Comparison of ENCODE assay signal across 8 cellular contexts in the genomic region with DNA sequence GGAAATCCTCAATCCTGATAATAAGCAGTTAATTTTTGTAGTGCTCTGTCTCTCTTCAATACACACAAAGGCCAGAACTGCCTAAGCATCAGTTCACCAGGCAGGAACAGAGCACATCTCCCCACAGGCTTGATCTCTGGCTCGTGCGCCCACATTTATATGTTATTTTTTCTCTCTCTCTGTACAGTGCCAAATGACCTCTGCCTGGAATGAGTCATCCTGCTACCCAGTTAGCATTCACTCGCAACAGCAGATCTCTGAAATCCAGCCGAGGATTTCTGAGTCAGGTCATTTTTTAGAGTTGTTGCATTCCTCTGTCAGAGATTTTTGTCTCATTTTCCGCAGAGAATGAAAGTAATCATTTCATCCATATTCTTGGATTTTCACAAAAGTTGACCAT.
DNase-seq lines count a peak whose midpoint lies in the region; ATAC-seq and TF ChIP-seq lines count a peak whose summit lies in the region.

No MANE protein-coding gene starts in this region.

- peak overlapping the region; percentile 21 for H3K27ac ChIP-seq in RWPE2 (ENCODE audit: poor library complexity, severe bottlenecking)
- H3K27ac ChIP-seq in ovary: peak overlapping the region in 1 of 2 donors; percentile 70

- intact Hi-C loops in ovary (cut with DNase I): loop anchor here in 2 of 4 donors (10.0 kb wide), 1 partner anchor 106 kb away; a partner anchor contains a TSS

- TF ChIP-seq CTCF in RWPE2 (IDR thresholded peaks at IDR 0.05; ENCODE audit: poor library complexity, severe bottlenecking) (no peak), ovary (IDR thresholded peaks at IDR 0.05) (no peak)

- no peaks in the 10 kb centered on the region for H3K9me3 Mint-ChIP-seq in activated T-helper 17 cell treated with anti-CD3 and anti-CD28 coated beads, Interleukin-2, amount 50 U/mL, for 72 hours

- no peak for TF ChIP-seq EP300 in ovary (IDR thresholded peaks at IDR 0.05)

- H3K4me3 Mint-ChIP-seq in activated T-helper 17 cell treated with anti-CD3 and anti-CD28 coated beads, Interleukin-2, amount 50 U/mL, for 72 hours: no peak overlapping the region

- WGBS in ovary, 3 donors: 1 to 7% (median 5%) methylated on average over 5 of the region's 5 CpGs

- no peaks in the 10 kb centered on the region for H3K27me3 ChIP-seq in RWPE2 (ENCODE audit: insufficient read depth, poor library complexity, severe bottlenecking)
- no peaks in the 10 kb centered on the region for H3K27me3 ChIP-seq in ovary

- DNase-seq in COLO829 (ENCODE audit: low spot score) (peak; percentile 76), RWPE2 (ENCODE audit: low spot score) (peak; percentile 47), fibroblast of the conjunctiva (ENCODE audit: low read depth) (peak; percentile 96), ovary (peak; percentile 71 to 86 (median 80))
- no peak for DNase-seq in stimulated activated CD4-positive, alpha-beta T cell treated with anti-CD3 and anti-CD28 coated beads, Interleukin-2, amount 100 ng/mL, for 48 hours
- DNase-seq in NK-92 treated with Interleukin-12 subunit alpha and Interleukin-12 subunit beta, amount 100 ng/mL, for 24 hours (lab: John Stamatoyannopoulos, UW): no peak
- no peak for DNase-seq in activated naive CD4-positive, alpha-beta T cell treated with Interleukin-2 at 50 U/mL for 16 hours

- no peaks in the 10 kb centered on the region for H3K36me3 Mint-ChIP-seq in activated T-helper 17 cell treated with anti-CD3 and anti-CD28 coated beads, Interleukin-2, amount 50 U/mL, for 72 hours (ENCODE audit: low read depth)

- H3K4me3 ChIP-seq in RWPE2 (ENCODE audit: severe bottlenecking): no peak overlapping the region
- H3K4me3 ChIP-seq in ovary: no peak overlapping the region

- no peak overlapping the region for H3K27ac Mint-ChIP-seq in activated T-helper 17 cell treated with anti-CD3 and anti-CD28 coated beads, Interleukin-2, amount 50 U/mL, for 72 hours

- ATAC-seq in RWPE2 (ENCODE audit: low read depth): peak; percentile 99
- no peak for ATAC-seq in activated T-helper 17 cell treated with anti-CD3 and anti-CD28 coated beads, Interleukin-2, amount 50 U/mL, for 72 hours (replicated peaks)

- no peaks in the 10 kb centered on the region for H3K4me1 Mint-ChIP-seq in activated T-helper 17 cell treated with anti-CD3 and anti-CD28 coated beads, Interleukin-2, amount 50 U/mL, for 72 hours

- H3K9me3 ChIP-seq in RWPE2 (ENCODE audit: severe bottlenecking) (no peaks in the 10 kb centered on the region), ovary (no peaks in the 10 kb centered on the region)

- peaks cover 4% of the 10 kb centered on the region for H3K27me3 Mint-ChIP-seq in activated T-helper 17 cell treated with anti-CD3 and anti-CD28 coated beads, Interleukin-2, amount 50 U/mL, for 72 hours

- H3K4me1 ChIP-seq in RWPE2 (ENCODE audit: insufficient read depth, poor library complexity, severe bottlenecking): peaks cover 4% of the 10 kb centered on the region
- H3K4me1 ChIP-seq in ovary (ENCODE audit: insufficient read depth): peaks cover 11% of the 10 kb centered on the region

- H3K36me3 ChIP-seq in RWPE2 (ENCODE audit: low read depth): peaks cover 51% of the 10 kb centered on the region
- H3K36me3 ChIP-seq in ovary: no peaks in the 10 kb centered on the region

- TF ChIP-seq POLR2A in ovary (IDR thresholded peaks at IDR 0.05): no peak

Comparison
In these comparisons a context has a peak if more than half of its experiments do, and no peak if none do; other contexts are left out.
1. DNase-seq: peak in COLO829 (single experiment), RWPE2 (single experiment), fibroblast of the conjunctiva (single experiment) and ovary (5 of 5); none in stimulated activated CD4-positive, alpha-beta T cell treated with anti-CD3 and anti-CD28 coated beads, Interleukin-2, amount 100 ng/mL, for 48 hours (0 of 2), NK-92 treated with Interleukin-12 subunit alpha and Interleukin-12 subunit beta, amount 100 ng/mL, for 24 hours (single experiment) and activated naive CD4-positive, alpha-beta T cell treated with Interleukin-2 at 50 U/mL for 16 hours (single experiment).